Comparison of ENCODE assay signal across 35 cellular contexts in genomic region chr2:228543117-228543516, GRCh38.
"Had no signal": no experiment of that assay in that cellular context is flagged by ENCODE, and none has a peak within 500 bp of the region (broad histone marks: within the 10 kb centered on the region; RNA-seq: fewer than 3 reads in every experiment).

No MANE protein-coding gene starts in this region.

- DNase-seq: Karpas-422, Kasumi-1, MG63, MM.1S, MV-4-11, NCI-H1048, NCI-H1092, NCI-H1092 treated with DMSO at 0.1 percent for 48 hours, NCI-H1105, NCI-H1105 treated with DMSO at 0.1 percent for 48 hours, NCI-H1417, NCI-H1417 treated with DMSO at 0.1 percent for 48 hours, NCI-H1436, NCI-H1436 treated with DMSO at 0.1 percent for 48 hours, NCI-H146, NCI-H1694, NCI-H1694 treated with DMSO at 0.1 percent for 48 hours, NCI-H187, NCI-H187 treated with DMSO at 0.1 percent for 48 hours, NCI-H1930, NCI-H2029, NCI-H2029 treated with DMSO at 0.1 percent for 48 hours, NCI-H2081, NCI-H2081 treated with DMSO at 0.1 percent for 48 hours, NCI-H2107, NCI-H2171, NCI-H2171 treated with DMSO at 0.1 percent for 48 hours, NCI-H2227 treated with DMSO at 0.1 percent for 48 hours, NCI-H226, NCI-H345, NCI-H446, NCI-H446 treated with DMSO at 0.1 percent for 48 hours, NCI-H510A, NCI-H510A treated with DMSO at 0.1 percent for 48 hours, NCI-H524 had no signal

- H3K4me3 ChIP-seq: MG63 had no signal

- H3K36me3 ChIP-seq: MG63 had no signal

- H3K27me3 ChIP-seq: MG63 had no signal
